In the genomic region with DNA sequence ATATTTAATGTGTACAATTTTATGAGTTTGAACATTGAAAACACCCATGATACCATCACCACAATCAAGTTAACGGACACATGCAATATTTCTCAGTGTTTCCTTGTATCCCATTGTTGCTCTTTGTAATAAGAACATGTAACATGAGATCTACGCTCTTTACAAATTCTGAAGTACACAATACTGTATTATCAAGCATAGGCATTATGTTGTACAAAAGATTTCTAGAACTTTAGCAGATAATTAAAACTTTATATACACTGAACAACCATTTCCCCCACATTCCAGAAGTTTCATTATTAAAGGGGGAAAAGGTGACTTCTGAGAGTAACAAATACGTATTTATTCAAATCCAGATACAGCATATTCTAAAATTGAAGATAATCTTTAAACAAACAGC, we compare ENCODE assay signal across 13 cellular contexts.
A peak's percentile ranks its signal among the peaks of the same experiment; 100 is the strongest.
DNase-seq lines count a peak whose midpoint lies in the region; ATAC-seq and TF ChIP-seq lines count a peak whose summit lies in the region.
"Had no signal": no experiment of that assay in that cellular context is flagged by ENCODE, and none has a peak within 500 bp of the region (broad histone marks: within the 10 kb centered on the region; RNA-seq: fewer than 3 reads in every experiment).

No MANE protein-coding gene starts in this region.

- no peaks in the 10 kb centered on the region for H3K27me3 ChIP-seq in gastrocnemius medialis
- H3K27me3 ChIP-seq: BE2C had no signal

- ATAC-seq in gastrocnemius medialis: no peak
- ATAC-seq: A549, GM12878, HCT116 had no signal

- intact Hi-C loops in gastrocnemius medialis (cut with DNase I; ENCODE audit: low total_unique reads): no loop called here

- no peak overlapping the region for H3K4me3 ChIP-seq in LNCaP clone FGC (ENCODE audit: low read depth, low read length)
- no peak overlapping the region for H3K4me3 ChIP-seq in gastrocnemius medialis
- H3K4me3 ChIP-seq: A549, GM12878 had no signal

- TF ChIP-seq POLR2A in gastrocnemius medialis (IDR thresholded peaks at IDR 0.05): no peak

- TF ChIP-seq CTCF in 22Rv1 (IDR thresholded peaks at IDR 0.05) (no peak), LNCaP clone FGC (IDR thresholded peaks at IDR 0.05; ENCODE audit: control insufficient read depth, extremely low read depth, insufficient read depth) (no peak), VCaP (conservative IDR thresholded peaks at IDR 0.05) (no peak), gastrocnemius medialis (IDR thresholded peaks at IDR 0.05 in 4 of 5, conservative IDR thresholded peaks at IDR 0.05 in 1 of 5) (no peak)

- no peaks in the 10 kb centered on the region for H3K9me3 ChIP-seq in gastrocnemius medialis
- H3K9me3 ChIP-seq: A549, BE2C had no signal

- no peaks in the 10 kb centered on the region for H3K4me1 ChIP-seq in gastrocnemius medialis
- H3K4me1 ChIP-seq: A549 had no signal

- peak; percentile 71 for DNase-seq in LNCaP clone FGC (ENCODE audit: low read depth)
- no peak for DNase-seq in gastrocnemius medialis
- no peak for DNase-seq in activated CD4-positive, alpha-beta T cell treated with anti-CD3 and anti-CD28 coated beads for 48 hours
- no peak for DNase-seq in OCI-M1 (lab: John Stamatoyannopoulos, UW)
- no peak for DNase-seq in NCI-H446 treated with DMSO at 0.1 percent for 48 hours (lab: John Stamatoyannopoulos, UW)
- DNase-seq: BE2C; CD4-positive, alpha-beta memory T cell had no signal

- in situ Hi-C loops in gastrocnemius medialis (cut with MboI; ENCODE audit: low sequenced_read_pairs in 4 of 4): no loop called here

- peak overlapping the region; percentile 81 for H3K27ac ChIP-seq in 22Rv1
- peak overlapping the region; percentile 40; the same call in 1 of the 2 replicates for H3K27ac ChIP-seq in VCaP
- peak overlapping the region; percentile 34 to 57 (median 45) for H3K27ac ChIP-seq in gastrocnemius medialis
- H3K27ac ChIP-seq: A549, HL-60 had no signal

- no peaks in the 10 kb centered on the region for H3K36me3 ChIP-seq in gastrocnemius medialis
- H3K36me3 ChIP-seq: BE2C had no signal
